In genomic region chr7:108079291-108080057, GRCh38 we compare ENCODE assay signal across 1 cellular context.
TF ChIP-seq lines count a peak whose summit lies in the region.

No MANE protein-coding gene starts in this region.

TF ChIP-seq in GM23338, 12 proteins besides CTCF, POLR2A, EP300 and RAD21 (continued from another document):
- TF ChIP-seq CREB1 (CRISPR knock-in tag; IDR thresholded peaks at IDR 0.05; ENCODE audit: low read depth): no peak
- TF ChIP-seq, protein P1, sequence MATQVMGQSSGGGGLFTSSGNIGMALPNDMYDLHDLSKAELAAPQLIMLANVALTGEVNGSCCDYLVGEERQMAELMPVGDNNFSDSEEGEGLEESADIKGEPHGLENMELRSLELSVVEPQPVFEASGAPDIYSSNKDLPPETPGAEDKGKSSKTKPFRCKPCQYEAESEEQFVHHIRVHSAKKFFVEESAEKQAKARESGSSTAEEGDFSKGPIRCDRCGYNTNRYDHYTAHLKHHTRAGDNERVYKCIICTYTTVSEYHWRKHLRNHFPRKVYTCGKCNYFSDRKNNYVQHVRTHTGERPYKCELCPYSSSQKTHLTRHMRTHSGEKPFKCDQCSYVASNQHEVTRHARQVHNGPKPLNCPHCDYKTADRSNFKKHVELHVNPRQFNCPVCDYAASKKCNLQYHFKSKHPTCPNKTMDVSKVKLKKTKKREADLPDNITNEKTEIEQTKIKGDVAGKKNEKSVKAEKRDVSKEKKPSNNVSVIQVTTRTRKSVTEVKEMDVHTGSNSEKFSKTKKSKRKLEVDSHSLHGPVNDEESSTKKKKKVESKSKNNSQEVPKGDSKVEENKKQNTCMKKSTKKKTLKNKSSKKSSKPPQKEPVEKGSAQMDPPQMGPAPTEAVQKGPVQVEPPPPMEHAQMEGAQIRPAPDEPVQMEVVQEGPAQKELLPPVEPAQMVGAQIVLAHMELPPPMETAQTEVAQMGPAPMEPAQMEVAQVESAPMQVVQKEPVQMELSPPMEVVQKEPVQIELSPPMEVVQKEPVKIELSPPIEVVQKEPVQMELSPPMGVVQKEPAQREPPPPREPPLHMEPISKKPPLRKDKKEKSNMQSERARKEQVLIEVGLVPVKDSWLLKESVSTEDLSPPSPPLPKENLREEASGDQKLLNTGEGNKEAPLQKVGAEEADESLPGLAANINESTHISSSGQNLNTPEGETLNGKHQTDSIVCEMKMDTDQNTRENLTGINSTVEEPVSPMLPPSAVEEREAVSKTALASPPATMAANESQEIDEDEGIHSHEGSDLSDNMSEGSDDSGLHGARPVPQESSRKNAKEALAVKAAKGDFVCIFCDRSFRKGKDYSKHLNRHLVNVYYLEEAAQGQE (IDR thresholded peaks at IDR 0.05; ENCODE audit: unreplicated experiment): no peak
